8 cellular contexts compared by ENCODE assay signal in genomic region chr7:149838992-149839408, GRCh38. TPM values are rescaled to one million over a fixed set of nuclear protein-coding genes. Genes with fewer than 3 reads are reported as not detected.
A peak's percentile ranks its signal among the peaks of the same experiment; 100 is the strongest.
DNase-seq lines count a peak whose midpoint lies in the region; ATAC-seq and TF ChIP-seq lines count a peak whose summit lies in the region.

No MANE protein-coding gene starts in this region.

- H3K4me2 ChIP-seq in DND-41 (ENCODE audit: insufficient read depth, low read length) (peak overlapping the region; percentile 81), MM.1S (ENCODE audit: low read depth, low read length) (peak overlapping the region; percentile 94)

- peak overlapping the region; percentile 90 for H3K9ac ChIP-seq in DND-41 (ENCODE audit: low read depth, low read length)
- peak overlapping the region; percentile 75 for H3K9ac ChIP-seq in MM.1S (ENCODE audit: low read length)

- H2AFZ ChIP-seq in DND-41 (ENCODE audit: low read depth, low read length) (peak overlapping the region; percentile 80), MM.1S (ENCODE audit: low read length) (peak overlapping the region; percentile 88)

- no peak for TF ChIP-seq CTCF in DND-41 (IDR thresholded peaks at IDR 0.05; ENCODE audit: borderline replicate concordance, extremely low read depth, low read length, poor library complexity, severe bottlenecking)
- TF ChIP-seq CTCF in MM.1S (IDR thresholded peaks at IDR 0.05; ENCODE audit: low read length): no peak
- no peak for TF ChIP-seq CTCF in mucosa of descending colon (IDR thresholded peaks at IDR 0.05)

- peaks cover 22% of the 10 kb centered on the region for H3K4me1 ChIP-seq in DND-41 (ENCODE audit: insufficient read depth, low read length)
- H3K4me1 ChIP-seq in MM.1S (ENCODE audit: low read length): peaks cover 12% of the 10 kb centered on the region
- H3K4me1 ChIP-seq in mucosa of descending colon (ENCODE audit: low read depth): peaks cover 14% of the 10 kb centered on the region

- H3K9me3 ChIP-seq in DND-41 (ENCODE audit: insufficient read depth, low read length, severe bottlenecking) (no peaks in the 10 kb centered on the region), MM.1S (replicated peaks; ENCODE audit: insufficient read depth, low read length) (no peaks in the 10 kb centered on the region), mucosa of descending colon (no peaks in the 10 kb centered on the region)

- peaks cover 10% of the 10 kb centered on the region; the same call in 1 of the 2 replicates for H4K20me1 ChIP-seq in DND-41 (ENCODE audit: insufficient read depth, low read length)
- no peaks in the 10 kb centered on the region for H4K20me1 ChIP-seq in MM.1S (ENCODE audit: insufficient read depth, low read length)

- ATAC-seq in DND-41 (ENCODE audit: insufficient read depth, low read depth) (no peak), mucosa of descending colon (no peak), HG03432 (IDR thresholded peaks at IDR 0.05; ENCODE audit: unreplicated experiment) (no peak)

- DNase-seq in DND-41 (no peak), MM.1S (no peak), cerebellar cortex (ENCODE audit: low spot score) (peak; percentile 26), mucosa of descending colon (no peak), GDM1 (lab: John Stamatoyannopoulos, UW) (no peak), NCI-H446 treated with DMSO at 0.1 percent for 48 hours (lab: John Stamatoyannopoulos, UW) (no peak)
- DNase-seq in stimulated activated CD4-positive, alpha-beta T cell treated with anti-CD3 and anti-CD28 coated beads, Interleukin-12 subunit alpha, Interleukin-12 subunit beta, amount 100 ng/mL, for 4 hours: no peak

- peaks cover 3% of the 10 kb centered on the region for H3K27me3 ChIP-seq in DND-41 (ENCODE audit: insufficient read depth, low read length, poor library complexity)
- peaks cover 3% of the 10 kb centered on the region; the same call in 1 of the 2 replicates for H3K27me3 ChIP-seq in MM.1S (replicated peaks; ENCODE audit: insufficient read depth, low read length)

- H3K27ac ChIP-seq in DND-41 (ENCODE audit: low read length): peak overlapping the region; percentile 81
- no peak overlapping the region; the same call in 1 of the 2 replicates for H3K27ac ChIP-seq in MM.1S (ENCODE audit: low read length)

- H3K9me2 ChIP-seq in MM.1S (replicated peaks; ENCODE audit: insufficient read depth, low read length): no peaks in the 10 kb centered on the region

- peak overlapping the region; percentile 73 to 90 for H3K4me3 ChIP-seq in DND-41 (ENCODE audit: low read depth in 1 of 2, low read length in 2 of 2)
- H3K4me3 ChIP-seq in MM.1S (ENCODE audit: low read length): peak overlapping the region; percentile 93
- peak overlapping the region; percentile 80 for H3K4me3 ChIP-seq in mucosa of descending colon

- no peaks in the 10 kb centered on the region; the same call in 1 of the 2 replicates for H3F3A ChIP-seq in MM.1S (ENCODE audit: insufficient read depth, low read length)

- intact Hi-C loops in mucosa of descending colon (cut with DNase I, micrococcal nuclease): no loop called here

- H3K79me2 ChIP-seq in DND-41 (ENCODE audit: insufficient read depth, low read length): peaks cover 17% of the 10 kb centered on the region
- H3K79me2 ChIP-seq in MM.1S (ENCODE audit: low read length): peaks cover 13% of the 10 kb centered on the region

- no peaks in the 10 kb centered on the region; the same call in 1 of the 2 replicates for H3K36me3 ChIP-seq in DND-41 (ENCODE audit: insufficient read depth, low read length)
- no peaks in the 10 kb centered on the region for H3K36me3 ChIP-seq in MM.1S (replicated peaks; ENCODE audit: insufficient read depth, low read length)
- no peaks in the 10 kb centered on the region for H3K36me3 ChIP-seq in mucosa of descending colon (ENCODE audit: low read depth)

RNA-seq across cellular contexts. Expression of gene ZNF862, which starts 0.8 kb away (rescaled TPM):
- total RNA-seq in mucosa of descending colon: 10 to 100 TPM; 18.0 to 25.4 (median 25.2) TPM

RNA-seq across cellular contexts. Expression of gene ATP6V0E2, which starts 34.8 kb away (rescaled TPM):
- total RNA-seq in mucosa of descending colon: 10 to 100 TPM; 12.7 to 23.7 (median 20.9) TPM
